11 cellular contexts compared by ENCODE assay signal in the genomic region with DNA sequence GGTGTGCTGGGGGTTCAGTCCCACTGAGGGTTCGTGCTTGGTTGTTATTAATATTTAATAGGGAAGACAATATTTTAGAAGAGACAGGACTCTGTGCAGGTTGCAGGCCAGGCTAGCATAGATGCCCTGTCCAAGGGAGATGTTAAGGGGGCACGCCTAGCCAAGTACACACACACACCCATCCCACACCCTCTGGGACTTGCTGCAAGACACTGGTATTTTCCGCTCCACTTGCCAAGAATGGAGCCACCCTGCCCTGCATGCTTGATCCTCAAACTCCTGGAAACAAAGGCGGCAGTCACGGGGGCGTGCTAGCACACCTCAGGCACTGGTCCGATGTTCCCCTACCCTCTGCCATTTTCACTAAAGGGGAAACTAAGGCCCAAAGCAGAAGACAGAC.
DNase-seq lines count a peak whose midpoint lies in the region; ATAC-seq, FAIRE-seq and TF ChIP-seq lines count a peak whose summit lies in the region.
"Had no signal": no experiment of that assay in that cellular context is flagged by ENCODE, and none has a peak within 500 bp of the region (broad histone marks: within the 10 kb centered on the region; RNA-seq: fewer than 3 reads in every experiment).

No MANE protein-coding gene starts in this region.

- H3K27me3 ChIP-seq in dorsolateral prefrontal cortex: no peaks in the 10 kb centered on the region
- no peaks in the 10 kb centered on the region for H3K27me3 ChIP-seq in lower lobe of right lung (ENCODE audit: low read depth)
- H3K27me3 ChIP-seq in stomach smooth muscle (ENCODE audit: control insufficient read depth in 1 of 2, insufficient read depth in 2 of 2, low read length in 2 of 2): no peaks in the 10 kb centered on the region
- H3K27me3 ChIP-seq: SJSA1 had no signal

- ATAC-seq in lower lobe of right lung: peak; percentile 55 to 69

- DNase-seq in dorsolateral prefrontal cortex (no peak), lower lobe of right lung (peak; percentile 58), HTR-8/SVneo (ENCODE audit: insufficient read length, low spot score) (no peak), DMS153 (lab: John Stamatoyannopoulos, UW) (no peak), DMS114 treated with DMSO at 0.1 percent for 48 hours (lab: John Stamatoyannopoulos, UW; ENCODE audit: unreplicated experiment) (no peak)
- DNase-seq: activated CD8-positive, alpha-beta memory T cell treated with anti-CD3 and anti-CD28 coated beads for 24 hours; NCI-H446 had no signal

- H3K4me1 ChIP-seq in lower lobe of right lung (peaks cover 37% of the 10 kb centered on the region), stomach smooth muscle (ENCODE audit: control insufficient read depth, insufficient read depth, low read length) (peaks cover 75% of the 10 kb centered on the region)

- peak overlapping the region in 1 of 2 donors; percentile 13 for H3K9ac ChIP-seq in stomach smooth muscle (ENCODE audit: low read length in 2 of 2)

- intact Hi-C loops in dorsolateral prefrontal cortex (cut with DNase I): no loop called here
- intact Hi-C loops in lower lobe of right lung (cut with DNase I): no loop called here

- no peak for TF ChIP-seq RAD21 in Ishikawa (IDR thresholded peaks at IDR 0.05; ENCODE audit: low read depth)

- TF ChIP-seq CTCF in dorsolateral prefrontal cortex (IDR thresholded peaks at IDR 0.05 in 54 of 56, conservative IDR thresholded peaks at IDR 0.05 in 2 of 56; ENCODE audit: low read depth in 1 of 56, partially characterized antibody in 56 of 56): no peak
- no peak for TF ChIP-seq CTCF in lower lobe of right lung (IDR thresholded peaks at IDR 0.05)

- H3K27ac ChIP-seq in dorsolateral prefrontal cortex: peak overlapping the region in 58 of 59 donors; percentile 23 to 97 (median 87)
- H3K27ac ChIP-seq in lower lobe of right lung: peak overlapping the region; percentile 36
- peak overlapping the region; percentile 85 for H3K27ac ChIP-seq in stomach smooth muscle (ENCODE audit: low read length)
- H3K27ac ChIP-seq: SJSA1 had no signal

- H3K4me3 ChIP-seq in dorsolateral prefrontal cortex (peak overlapping the region in 1 of 59 donors; percentile 7), lower lobe of right lung (no peak overlapping the region), stomach smooth muscle (ENCODE audit: low read length in 2 of 2) (peak overlapping the region in 1 of 2 donors; percentile 55)
- H3K4me3 ChIP-seq: SJSA1 had no signal

- FAIRE-seq in HTR-8/SVneo (lab: Jason Lieb, UNC): no peak
- FAIRE-seq: astrocyte had no signal

- peak; percentile 14; the same call in 1 of the 2 replicates for TF ChIP-seq EP300 in Ishikawa (IDR thresholded peaks at IDR 0.05; ENCODE audit: borderline replicate concordance)

- H3K9me3 ChIP-seq in lower lobe of right lung: no peaks in the 10 kb centered on the region
- H3K9me3 ChIP-seq in stomach smooth muscle (ENCODE audit: control insufficient read depth in 2 of 2, low read length in 2 of 2): no peaks in the 10 kb centered on the region
- H3K9me3 ChIP-seq: SJSA1 had no signal

- no peaks in the 10 kb centered on the region for H3K36me3 ChIP-seq in lower lobe of right lung
- no peaks in the 10 kb centered on the region for H3K36me3 ChIP-seq in stomach smooth muscle (ENCODE audit: control insufficient read depth in 2 of 2, insufficient read depth in 2 of 2, low read length in 2 of 2)
- H3K36me3 ChIP-seq: SJSA1 had no signal

TF ChIP-seq in Ishikawa, 13 proteins besides CTCF, POLR2A, EP300 and RAD21:
- TF ChIP-seq, protein P1, sequence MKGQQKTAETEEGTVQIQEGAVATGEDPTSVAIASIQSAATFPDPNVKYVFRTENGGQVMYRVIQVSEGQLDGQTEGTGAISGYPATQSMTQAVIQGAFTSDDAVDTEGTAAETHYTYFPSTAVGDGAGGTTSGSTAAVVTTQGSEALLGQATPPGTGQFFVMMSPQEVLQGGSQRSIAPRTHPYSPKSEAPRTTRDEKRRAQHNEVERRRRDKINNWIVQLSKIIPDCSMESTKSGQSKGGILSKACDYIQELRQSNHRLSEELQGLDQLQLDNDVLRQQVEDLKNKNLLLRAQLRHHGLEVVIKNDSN (IDR thresholded peaks at IDR 0.05): no peak
- TF ChIP-seq TAF1 (IDR thresholded peaks at IDR 0.05; ENCODE audit: low read depth) (no peak), EGR1 (IDR thresholded peaks at IDR 0.05) (no peak), YY1 (IDR thresholded peaks at IDR 0.05; ENCODE audit: low read depth) (no peak), NFIC (IDR thresholded peaks at IDR 0.05) (no peak), CREB1 (IDR thresholded peaks at IDR 0.05; ENCODE audit: low read depth) (no peak), TEAD4 (IDR thresholded peaks at IDR 0.05) (no peak; the same call in 1 of the 2 replicates), FOXM1 (IDR thresholded peaks at IDR 0.05; ENCODE audit: borderline replicate concordance, low read depth) (no peak)
- TF ChIP-seq, protein P2, sequence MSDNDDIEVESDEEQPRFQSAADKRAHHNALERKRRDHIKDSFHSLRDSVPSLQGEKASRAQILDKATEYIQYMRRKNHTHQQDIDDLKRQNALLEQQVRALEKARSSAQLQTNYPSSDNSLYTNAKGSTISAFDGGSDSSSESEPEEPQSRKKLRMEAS (IDR thresholded peaks at IDR 0.05): 0 out of 2 replicates have a peak, but pooled peaks have one; percentile 29
TF ChIP-seq in Ishikawa: peak in this region for 1.

Comparison
In these comparisons a context has a peak if more than half of its experiments do, and no peak if none do; other contexts are left out.
1. H3K27ac ChIP-seq: peak in every context shown above with its lines; median percentile 87 in dorsolateral prefrontal cortex; 85 in stomach smooth muscle; 36 in lower lobe of right lung.